In the genomic region with DNA sequence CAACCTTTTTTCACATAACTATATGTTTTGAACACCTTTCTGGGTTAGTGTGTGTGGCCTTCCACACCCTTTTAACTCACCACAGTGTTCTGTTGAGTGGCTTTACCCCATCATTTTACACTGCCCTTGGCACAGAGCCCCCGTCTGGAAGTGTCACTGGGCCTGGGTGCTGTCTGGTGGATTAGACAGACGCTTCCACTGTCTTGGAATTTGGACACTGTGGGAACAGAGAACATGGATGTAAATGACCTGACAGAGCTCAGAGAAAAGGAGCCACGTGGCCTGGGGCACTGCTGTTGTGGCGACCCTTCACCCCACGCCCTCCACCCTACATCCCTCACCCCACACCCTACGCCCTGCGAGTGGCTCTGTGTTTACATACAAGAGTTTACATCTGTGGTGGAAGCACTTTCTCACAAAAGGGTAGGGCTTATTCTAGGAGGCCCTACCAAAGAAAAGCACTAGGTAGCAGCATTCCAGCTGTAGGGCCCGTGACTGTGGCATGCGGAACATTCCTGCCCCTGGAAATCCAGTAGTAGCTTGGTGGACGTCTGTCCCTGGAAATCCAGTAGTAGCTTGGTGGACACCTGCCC, we compare ENCODE assay signal across 17 cellular contexts. TPM values are rescaled to one million over a fixed set of nuclear protein-coding genes. Genes with fewer than 3 reads are reported as not detected.
DNase-seq lines count a peak whose midpoint lies in the region; ATAC-seq and TF ChIP-seq lines count a peak whose summit lies in the region.
"Had no signal": no experiment of that assay in that cellular context is flagged by ENCODE, and none has a peak within 500 bp of the region (broad histone marks: within the 10 kb centered on the region; RNA-seq: fewer than 3 reads in every experiment).

No MANE protein-coding gene starts in this region.

- peaks cover 40% of the 10 kb centered on the region for H3K36me3 Mint-ChIP-seq in Caco-2 (ENCODE audit: insufficient read depth, unreplicated experiment)
- H3K36me3 Mint-ChIP-seq in H9 (ENCODE audit: insufficient read depth in 1 of 3, low read depth in 3 of 3): peaks cover 0 to 13% (median 4%) of the 10 kb centered on the region in 3 experiments; a peak in 4 of 7 replicates
- H3K36me3 Mint-ChIP-seq in CD4-positive, alpha-beta memory T cell: peaks cover 0 to 3% of the 10 kb centered on the region in 2 donors
- H3K36me3 Mint-ChIP-seq: CD8-positive, alpha-beta T cell had no signal

- WGBS in H9 (ENCODE audit: extremely low coverage, insufficient read length, low lambda C conversion rate): no CpG with 5 or more reads among the region's 10 CpGs

- H3K4me3 ChIP-seq in Caco-2 (ENCODE audit: low read depth, low read length) (no peak overlapping the region), mucosa of descending colon (no peak overlapping the region)
- no peak overlapping the region for H3K4me3 ChIP-seq in CD4-positive, alpha-beta memory T cell (ENCODE audit: low read length in 2 of 2)
- H3K4me3 ChIP-seq: BLaER1, K562 had no signal

- in situ Hi-C loops in GM13976 (cut with MboI; ENCODE audit: low sequenced_read_pairs, unreplicated experiment): no loop called here

- peak; percentile 3 for ATAC-seq in mucosa of descending colon
- no peak for ATAC-seq in GM18511 (IDR thresholded peaks at IDR 0.05; ENCODE audit: unreplicated experiment)
- ATAC-seq: CD8-positive, alpha-beta T cell; K562 had no signal

- H2BK120ac ChIP-seq in H9 (ENCODE audit: low read depth, low read length, poor library complexity, severe bottlenecking): no peak overlapping the region

- H3K4me2 ChIP-seq in H9 (ENCODE audit: insufficient read depth, insufficient read length, low read length): no peak overlapping the region
- H3K4me2 ChIP-seq: BLaER1 had no signal

- H3K23me2 ChIP-seq in H9 (ENCODE audit: insufficient read length, low read depth, low read length, poor library complexity, severe bottlenecking): no peaks in the 10 kb centered on the region

- no peak overlapping the region for H3K4ac ChIP-seq in H9 (ENCODE audit: low read depth, low read length)

- no peak overlapping the region for H4K91ac ChIP-seq in H9 (ENCODE audit: insufficient read length, low read depth, low read length)

- H3K9ac ChIP-seq in H9 (ENCODE audit: extremely low read depth, insufficient read length, low read length): no peak overlapping the region
- H3K9ac ChIP-seq: BLaER1 had no signal

- no peak overlapping the region for H3K4me3 Mint-ChIP-seq in Caco-2 (ENCODE audit: unreplicated experiment)
- H3K4me3 Mint-ChIP-seq in H9: no peak overlapping the region
- H3K4me3 Mint-ChIP-seq in CD4-positive, alpha-beta memory T cell: no peak overlapping the region
- H3K4me3 Mint-ChIP-seq: CD8-positive, alpha-beta T cell had no signal

- no peak overlapping the region for H2AFZ ChIP-seq in H9 (ENCODE audit: low read length)

- no peak overlapping the region for H4K8ac ChIP-seq in H9 (replicated peaks; ENCODE audit: insufficient read length, low read depth, low read length)

- POLR2A ChIA-PET in Caco-2 (lab: Charles Lee): no interaction called here
- POLR2A ChIA-PET in CD4-positive, alpha-beta memory T cell (lab: Charles Lee; ENCODE audit: partially characterized antibody): no interaction called here

- no peaks in the 10 kb centered on the region for H3K9me3 ChIP-seq in Caco-2
- H3K9me3 ChIP-seq in H9 (ENCODE audit: control insufficient read depth, low read depth, low read length): no peaks in the 10 kb centered on the region
- no peaks in the 10 kb centered on the region for H3K9me3 ChIP-seq in mucosa of descending colon
- H3K9me3 ChIP-seq in CD4-positive, alpha-beta memory T cell (ENCODE audit: control insufficient read depth in 1 of 2, low read length in 2 of 2): no peaks in the 10 kb centered on the region
- H3K9me3 ChIP-seq: BLaER1 had no signal

- H3K27me3 Mint-ChIP-seq in Caco-2 (ENCODE audit: insufficient read depth, unreplicated experiment) (no peaks in the 10 kb centered on the region), H9 (ENCODE audit: low read depth) (no peaks in the 10 kb centered on the region; the same call in 1 of the 2 replicates)
- peaks cover 0 to 1% of the 10 kb centered on the region in 2 donors for H3K27me3 Mint-ChIP-seq in CD4-positive, alpha-beta memory T cell

- no peak overlapping the region for H3K18ac ChIP-seq in H9 (ENCODE audit: insufficient read length, low read depth, low read length)

- H4K20me1 ChIP-seq in H9 (ENCODE audit: control insufficient read depth, insufficient read depth, insufficient read length): no peaks in the 10 kb centered on the region
- H4K20me1 ChIP-seq: BLaER1 had no signal

- no TSS peak for BruUV-seq in Caco-2 (replicated peaks; lab: Mats Ljungman, UMichigan)

- H3T11ph ChIP-seq in H9 (ENCODE audit: low read length): no peak overlapping the region

- no peak overlapping the region for H3K56ac ChIP-seq in H9 (ENCODE audit: insufficient read length, low read depth, low read length)

- no peak overlapping the region for H2BK20ac ChIP-seq in H9 (ENCODE audit: low read depth, low read length, poor library complexity, severe bottlenecking)

- no peak overlapping the region for H2BK15ac ChIP-seq in H9 (ENCODE audit: low read depth, low read length)

- H3K79me2 ChIP-seq in H9 (ENCODE audit: insufficient read depth, low read length): no peaks in the 10 kb centered on the region

- H3K27ac Mint-ChIP-seq in Caco-2 (ENCODE audit: unreplicated experiment) (peak overlapping the region; percentile 54), H9 (0 out of 7 replicates have a peak overlapping the region, but pooled peaks of 2 of the 3 experiments have one; percentile 33 to 34)
- no peak overlapping the region for H3K27ac Mint-ChIP-seq in CD4-positive, alpha-beta memory T cell
- H3K27ac Mint-ChIP-seq: CD8-positive, alpha-beta T cell had no signal

- intact Hi-C loops in Caco-2 (cut with micrococcal nuclease; ENCODE audit: unreplicated experiment): no loop called here
- intact Hi-C loops in mucosa of descending colon (cut with DNase I, micrococcal nuclease): no loop called here
- intact Hi-C loops in CD4-positive, alpha-beta memory T cell (cut with micrococcal nuclease): no loop called here

- H3K27ac ChIP-seq in H9 (ENCODE audit: insufficient read length, low read depth, low read length): no peak overlapping the region
- H3K27ac ChIP-seq in CD4-positive, alpha-beta memory T cell (ENCODE audit: low read depth, low read length): no peak overlapping the region
- H3K27ac ChIP-seq: BLaER1 had no signal

- H2BK12ac ChIP-seq in H9 (ENCODE audit: insufficient read length, low read depth, low read length): no peak overlapping the region

- H4K5ac ChIP-seq in H9 (ENCODE audit: insufficient read length, low read depth, low read length): no peak overlapping the region

- CTCF ChIA-PET in Caco-2 (lab: Charles Lee): interaction anchor here (0.7 to 1.1 kb wide), 2 partner anchors 37 to 57 kb away, joined by 3 read pairs; no protein-coding TSS in a partner anchor
- CTCF ChIA-PET in CD4-positive, alpha-beta memory T cell (lab: Charles Lee; ENCODE audit: partially characterized antibody): no interaction called here

- TF ChIP-seq CTCF in Caco-2 (IDR thresholded peaks at IDR 0.05; ENCODE audit: insufficient read depth in 1 of 2, low read depth in 1 of 2, low read length in 1 of 2, severe bottlenecking in 1 of 2, unreplicated experiment in 1 of 2): peak in 1 of 2 experiments; percentile 38
- TF ChIP-seq CTCF in H9 (conservative IDR thresholded peaks at IDR 0.05): no peak; the same call in 2 of the 3 replicates
- TF ChIP-seq CTCF in mucosa of descending colon (IDR thresholded peaks at IDR 0.05): no peak
- TF ChIP-seq CTCF in GM13976 (IDR thresholded peaks at IDR 0.05; ENCODE audit: borderline replicate concordance, control extremely low read depth, extremely low read depth, insufficient read depth, missing control alignments): no peak

- H3K36me3 ChIP-seq in Caco-2 (ENCODE audit: control insufficient read depth, insufficient read depth, low read length): peaks cover 1% of the 10 kb centered on the region
- no peaks in the 10 kb centered on the region for H3K36me3 ChIP-seq in mucosa of descending colon (ENCODE audit: low read depth)
- H3K36me3 ChIP-seq in CD4-positive, alpha-beta memory T cell (ENCODE audit: insufficient read depth, low read length): no peaks in the 10 kb centered on the region
- H3K36me3 ChIP-seq: BLaER1 had no signal

- no peak overlapping the region for H2BK5ac ChIP-seq in H9 (ENCODE audit: insufficient read length, low read length)

- no peaks in the 10 kb centered on the region for H3K79me1 ChIP-seq in H9 (ENCODE audit: insufficient read depth, low read depth, low read length, poor library complexity, severe bottlenecking)

- H3K27me3 ChIP-seq in Caco-2 (replicated peaks; ENCODE audit: control insufficient read depth, insufficient read depth, low read length) (no peaks in the 10 kb centered on the region), H9 (ENCODE audit: insufficient read depth, low read length) (no peaks in the 10 kb centered on the region)
- H3K27me3 ChIP-seq in CD4-positive, alpha-beta memory T cell (ENCODE audit: insufficient read depth, low read length): no peaks in the 10 kb centered on the region
- H3K27me3 ChIP-seq: BLaER1 had no signal

- DNase-seq in Caco-2 (no peak), H9 (no peak), iPS-NIHi7 (ENCODE audit: extremely low spot score) (peak; percentile 14), mucosa of descending colon (peak in 2 of 3 donors; percentile 50 to 61), GM19238 (ENCODE audit: insufficient read length, low spot score) (no peak), GM13976 (ENCODE audit: low spot score) (no peak)
- no peak for DNase-seq in CD4-positive, alpha-beta memory T cell
- DNase-seq: CD8-positive, alpha-beta T cell; DMS79; NCI-H1105; NCI-H1694; NCI-H2081 treated with DMSO at 0.1 percent for 48 hours; NK-92 treated with Interleukin-12 subunit alpha and Interleukin-12 subunit beta, amount 100 ng/mL, for 24 hours; Right ventricle myocardium superior had no signal

- H3K4me1 Mint-ChIP-seq in Caco-2 (ENCODE audit: low read depth, unreplicated experiment): peaks cover 62% of the 10 kb centered on the region
- peaks cover 39 to 56% of the 10 kb centered on the region in 2 experiments for H3K4me1 Mint-ChIP-seq in H9
- H3K4me1 Mint-ChIP-seq in CD4-positive, alpha-beta memory T cell: peaks cover 0 to 6% (median 2%) of the 10 kb centered on the region in 4 donors

- H3K9me3 Mint-ChIP-seq in Caco-2 (ENCODE audit: unreplicated experiment): peaks cover 15% of the 10 kb centered on the region
- H3K9me3 Mint-ChIP-seq in H9: peaks cover 8 to 15% of the 10 kb centered on the region in 2 experiments; a peak in 3 of 5 replicates
- no peaks in the 10 kb centered on the region for H3K9me3 Mint-ChIP-seq in CD4-positive, alpha-beta memory T cell
- H3K9me3 Mint-ChIP-seq: CD8-positive, alpha-beta T cell had no signal

- peaks cover 58% of the 10 kb centered on the region for H3K4me1 ChIP-seq in Caco-2
- H3K4me1 ChIP-seq in H9 (ENCODE audit: insufficient read depth, low read length): peaks cover 9% of the 10 kb centered on the region; the same call in 1 of the 2 replicates
- peaks cover 25% of the 10 kb centered on the region for H3K4me1 ChIP-seq in mucosa of descending colon (ENCODE audit: low read depth)
- no peaks in the 10 kb centered on the region for H3K4me1 ChIP-seq in CD4-positive, alpha-beta memory T cell (ENCODE audit: insufficient read depth, low read length)

- H3K14ac ChIP-seq in H9 (ENCODE audit: insufficient read depth, low read length): no peak overlapping the region

- H2AK5ac ChIP-seq in H9 (ENCODE audit: insufficient read length, low read length): no peak overlapping the region

- H3K23ac ChIP-seq in H9 (ENCODE audit: insufficient read length, low read depth, low read length): no peak overlapping the region

RNA-seq across cellular contexts. Expression of a gene that starts 47.6 kb away (rescaled TPM):
- 77.9 and 78.1 TPM in 2 replicates for total RNA-seq in Caco-2 (2022)
- 22.1 and 23.3 TPM in 2 replicates for total RNA-seq in H9 (2021)
- 100 to 1,000 TPM in 1 of 3 donors, 10 to 100 TPM in 2; 62.9 to 134 (median 94.9) TPM for total RNA-seq in mucosa of descending colon
- 1 to 10 TPM; 2.1 to 2.6 TPM for total RNA-seq in CD4-positive, alpha-beta memory T cell
- polyA plus RNA-seq in CD4-positive, alpha-beta memory T cell: 1 to 10 TPM in 1 of 2 donors, under 1 TPM in 1; 0.18 to 4.8 TPM

Comparison
In these comparisons a context has a peak if more than half of its experiments do, and no peak if none do; other contexts are left out.
1. DNase-seq: peak in iPS-NIHi7 (single experiment) and mucosa of descending colon (2 of 3); none in Caco-2 (0 of 2), H9 (single experiment), GM19238 (single experiment), GM13976 (single experiment) and CD4-positive, alpha-beta memory T cell (0 of 5).
2. H3K27ac Mint-ChIP-seq: peak in Caco-2 (single experiment) and H9 (2 of 3); none in CD4-positive, alpha-beta memory T cell (0 of 7).